ENCODE assay signal across 8 cellular contexts in genomic region chr16:4936991-4937781, GRCh38. TPM values are rescaled to one million over a fixed set of nuclear protein-coding genes. Genes with fewer than 3 reads are reported as not detected.
DNase-seq lines count a peak whose midpoint lies in the region; ATAC-seq and TF ChIP-seq lines count a peak whose summit lies in the region.

TSS of gene PPL (minus strand) at chr16:4937148. CDS start at chr16:4937045, 103 bp downstream.

- H3K4me3 ChIP-seq in HUES64 (ENCODE audit: low read length) (peak within 1 kb of the TSS; percentile 81), prostate gland (peak within 1 kb of the TSS; percentile 66 to 73)

- intact Hi-C loops in activated T-helper 1 cell treated with anti-CD3 and anti-CD28 coated beads, Interleukin-12 subunit alpha, Interleukin-12 subunit beta, Interleukin-2, Interleukin-4 antibody, amounts not matched to agents 30 ng/mL and 10 ng/mL and 1 ng/mL, durations not matched to agents 14 hours and 24 hours and 36 hours (cut with micrococcal nuclease): no loop called here
- intact Hi-C loops in left cardiac atrium (cut with DNase I) (loop anchor here in 1 of 2 donors (10.0 kb wide), 1 partner anchor 52 kb away; no protein-coding TSS in a partner anchor), prostate gland (cut with DNase I) (no loop called here)

- 8% methylated on average over 76 of the region's 76 CpGs for WGBS in HUES64
- WGBS in prostate gland: 9% methylated on average over 44 of the region's 76 CpGs

- H3K4me3 Mint-ChIP-seq in activated T-helper 1 cell treated with anti-CD3 and anti-CD28 coated beads, Interleukin-12 subunit alpha, Interleukin-12 subunit beta, Interleukin-2, Interleukin-4 antibody, amounts not matched to agents 30 ng/mL and 10 ng/mL and 1 ng/mL, durations not matched to agents 14 hours and 24 hours and 36 hours: peak within 1 kb of the TSS; percentile 68

- H3K4me1 Mint-ChIP-seq in activated T-helper 1 cell treated with anti-CD3 and anti-CD28 coated beads, Interleukin-12 subunit alpha, Interleukin-12 subunit beta, Interleukin-2, Interleukin-4 antibody, amounts not matched to agents 30 ng/mL and 10 ng/mL and 1 ng/mL, durations not matched to agents 14 hours and 24 hours and 36 hours (ENCODE audit: low read depth): no peaks in the 10 kb centered on the region

- H3K4me1 ChIP-seq in HUES64 (ENCODE audit: insufficient read depth, low read length) (peaks cover 11% of the 10 kb centered on the region; the same call in 1 of the 2 replicates), prostate gland (replicated peaks) (peaks cover 2% of the 10 kb centered on the region)

- no peak within 1 kb of the TSS for H3K27ac Mint-ChIP-seq in activated T-helper 1 cell treated with anti-CD3 and anti-CD28 coated beads, Interleukin-12 subunit alpha, Interleukin-12 subunit beta, Interleukin-2, Interleukin-4 antibody, amounts not matched to agents 30 ng/mL and 10 ng/mL and 1 ng/mL, durations not matched to agents 14 hours and 24 hours and 36 hours

- DNase-seq in COLO668 (lab: John Stamatoyannopoulos, UW; ENCODE audit: unreplicated experiment): peak; percentile 87
- DNase-seq in activated T-helper 1 cell treated with anti-CD3 and anti-CD28 coated beads, Interleukin-12 subunit alpha, Interleukin-12 subunit beta, Interleukin-2, Interleukin-4 antibody, amounts not matched to agents 30 ng/mL and 10 ng/mL and 1 ng/mL, durations not matched to agents 14 hours and 24 hours and 36 hours (ENCODE audit: low spot score): peak; percentile 7
- peak; percentile 56 for DNase-seq in left cardiac atrium
- DNase-seq in prostate gland (ENCODE audit: low spot score): peak; percentile 91
- no peak for DNase-seq in GM19240 (ENCODE audit: insufficient read length, low spot score)
- no peak for DNase-seq in middle frontal gyrus (ENCODE audit: extremely low spot score, low spot score)

- TF ChIP-seq POLR2A in prostate gland (IDR thresholded peaks at IDR 0.05): peak; percentile 60

- H3K9ac ChIP-seq in HUES64 (ENCODE audit: low read depth, low read length): peak within 1 kb of the TSS; percentile 78

- H3K27ac ChIP-seq in HUES64 (ENCODE audit: low read depth, low read length) (peak within 1 kb of the TSS; percentile 52; the same call in 1 of the 2 replicates), prostate gland (peak within 1 kb of the TSS; percentile 86 to 90)

- no peaks in the 10 kb centered on the region for H3K9me3 ChIP-seq in HUES64 (ENCODE audit: insufficient read depth, low read depth, low read length)
- no peaks in the 10 kb centered on the region for H3K9me3 ChIP-seq in prostate gland

- H3K36me3 ChIP-seq in HUES64 (ENCODE audit: insufficient read depth, low read length) (no peaks in the 10 kb centered on the region), prostate gland (no peaks in the 10 kb centered on the region)

- H3K27me3 Mint-ChIP-seq in activated T-helper 1 cell treated with anti-CD3 and anti-CD28 coated beads, Interleukin-12 subunit alpha, Interleukin-12 subunit beta, Interleukin-2, Interleukin-4 antibody, amounts not matched to agents 30 ng/mL and 10 ng/mL and 1 ng/mL, durations not matched to agents 14 hours and 24 hours and 36 hours (ENCODE audit: insufficient read depth): peaks cover 28% of the 10 kb centered on the region

- no peak for TF ChIP-seq CTCF in prostate gland (IDR thresholded peaks at IDR 0.05)

- no peaks in the 10 kb centered on the region for H3K9me3 Mint-ChIP-seq in activated T-helper 1 cell treated with anti-CD3 and anti-CD28 coated beads, Interleukin-12 subunit alpha, Interleukin-12 subunit beta, Interleukin-2, Interleukin-4 antibody, amounts not matched to agents 30 ng/mL and 10 ng/mL and 1 ng/mL, durations not matched to agents 14 hours and 24 hours and 36 hours

- H3K27me3 ChIP-seq in HUES64 (ENCODE audit: insufficient read depth, low read length) (peaks cover 7% of the 10 kb centered on the region; the same call in 1 of the 2 replicates), prostate gland (replicated peaks; ENCODE audit: insufficient read depth) (no peaks in the 10 kb centered on the region)

- H3K36me3 Mint-ChIP-seq in activated T-helper 1 cell treated with anti-CD3 and anti-CD28 coated beads, Interleukin-12 subunit alpha, Interleukin-12 subunit beta, Interleukin-2, Interleukin-4 antibody, amounts not matched to agents 30 ng/mL and 10 ng/mL and 1 ng/mL, durations not matched to agents 14 hours and 24 hours and 36 hours (ENCODE audit: low read depth): peaks cover 1% of the 10 kb centered on the region

- peak; percentile 45 to 69 for ATAC-seq in left cardiac atrium
- no peak for ATAC-seq in GM21515 (IDR thresholded peaks at IDR 0.05; ENCODE audit: unreplicated experiment)

RNA-seq across cellular contexts. Expression of gene PPL, which starts in this region (rescaled TPM):
- 7.7 TPM for polyA plus RNA-seq in HUES64 (2013, experiment 1 of 2)
- polyA plus RNA-seq in HUES64 (2013, experiment 2 of 2): 9.8 TPM
- not detected in 2 replicates for total RNA-seq in activated T-helper 1 cell treated with anti-CD3 and anti-CD28 coated beads, Interleukin-12 subunit alpha, Interleukin-12 subunit beta, Interleukin-2, Interleukin-4 antibody, amounts not matched to agents 30 ng/mL and 10 ng/mL and 1 ng/mL, durations not matched to agents 14 hours and 24 hours and 36 hours
- total RNA-seq in left cardiac atrium (10 to 100 TPM in 1 of 2 donors, 1 to 10 TPM in 1; 6.1 to 15.8 TPM), prostate gland (10 to 100 TPM; 39.4 to 64.3 TPM)

Comparison
In these comparisons a context has a peak if more than half of its experiments do, and no peak if none do; other contexts are left out.
1. Peak in DNase-seq in activated T-helper 1 cell treated with anti-CD3 and anti-CD28 coated beads, Interleukin-12 subunit alpha, Interleukin-12 subunit beta, Interleukin-2, Interleukin-4 antibody, amounts not matched to agents 30 ng/mL and 10 ng/mL and 1 ng/mL, durations not matched to agents 14 hours and 24 hours and 36 hours; RNA of the gene not detected or under 1 TPM.
2. DNase-seq: peak in COLO668 (single experiment), left cardiac atrium (single experiment) and prostate gland (single experiment); none in GM19240 (single experiment) and middle frontal gyrus (single experiment).